1 cellular context compared by ENCODE assay signal in genomic region chr9:92877531-92878430, GRCh38.
TF ChIP-seq lines count a peak whose summit lies in the region.

ZNF484 (minus strand) TSS chr9:92878038; CDS start chr9:92875029, 3,009 bp downstream.

TF ChIP-seq in H1, 55 proteins besides CTCF, POLR2A, EP300 and RAD21 (continued from another document):
- peak; percentile 63; the same call in 1 of the 2 replicates for TF ChIP-seq PHF8 (conservative IDR thresholded peaks at IDR 0.05; ENCODE audit: low read depth, low read length)
- TF ChIP-seq SIRT6 (IDR thresholded peaks at IDR 0.05; ENCODE audit: low read length), result no peak
- no peak for TF ChIP-seq SIN3A (conservative IDR thresholded peaks at IDR 0.05 in 1 of 2, IDR thresholded peaks at IDR 0.05 in 1 of 2; ENCODE audit: low read depth in 1 of 2, low read length in 2 of 2)
- peak; percentile 49; the same call in 1 of the 2 replicates for TF ChIP-seq CREB1 (IDR thresholded peaks at IDR 0.05)
- TF ChIP-seq SAP30 (IDR thresholded peaks at IDR 0.05; ENCODE audit: insufficient read depth, insufficient replicate concordance, low read length), result peak; percentile 99
- TF ChIP-seq YY1 (IDR thresholded peaks at IDR 0.05; ENCODE audit: low read depth, low read length), result peak; percentile 100
- peak; percentile 78 for TF ChIP-seq SIX5 (IDR thresholded peaks at IDR 0.05; ENCODE audit: low read depth, low read length)
- no peak for TF ChIP-seq NANOG (IDR thresholded peaks at IDR 0.05; ENCODE audit: insufficient read depth, low read depth, low read length, poor library complexity, severe bottlenecking)
- TF ChIP-seq FOSL1 (IDR thresholded peaks at IDR 0.05; ENCODE audit: insufficient read depth, low read depth, low read length), result 0 out of 2 replicates have a peak, but pooled peaks have one; percentile 53
- peak; percentile 60; the same call in 1 of the 2 replicates for TF ChIP-seq MAX (IDR thresholded peaks at IDR 0.05)
- peak; percentile 63 for TF ChIP-seq NRF1 (IDR thresholded peaks at IDR 0.05; ENCODE audit: low read depth, low read length)
- 0 out of 2 replicates have a peak, but pooled peaks have one; percentile 29 for TF ChIP-seq EGR1 (IDR thresholded peaks at IDR 0.05; ENCODE audit: borderline replicate concordance, low read depth, low read length)
- TF ChIP-seq CHD2 (IDR thresholded peaks at IDR 0.05; ENCODE audit: low read length), result no peak
- TF ChIP-seq TAF1 (IDR thresholded peaks at IDR 0.05; ENCODE audit: low read depth, low read length), result peak; percentile 66; the same call in 1 of the 2 replicates
